8 cellular contexts compared by ENCODE assay signal in the genomic region with DNA sequence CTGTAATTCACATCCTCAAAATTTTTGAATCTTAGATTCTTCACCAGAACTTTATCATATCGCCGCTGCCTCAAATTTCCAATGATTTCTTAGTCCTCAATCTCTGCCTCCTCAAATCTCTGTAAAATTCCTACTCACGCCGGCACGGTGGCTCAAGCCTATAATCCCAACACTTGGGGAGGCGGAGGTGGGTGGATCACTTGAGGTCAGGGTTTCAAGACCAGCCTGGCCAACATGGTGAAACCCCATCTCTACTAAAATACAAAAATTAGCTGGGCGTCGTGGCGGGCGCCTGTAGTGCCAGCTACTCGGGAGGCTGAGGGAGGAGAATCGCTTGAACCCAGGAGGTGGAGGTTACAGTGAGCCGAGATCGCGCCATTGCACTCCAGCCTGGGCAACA. TPM values are rescaled to one million over a fixed set of nuclear protein-coding genes. Genes with fewer than 3 reads are reported as not detected.
DNase-seq lines count a peak whose midpoint lies in the region; ATAC-seq, FAIRE-seq and TF ChIP-seq lines count a peak whose summit lies in the region.
"Not testable (repeated sequence)": the region's sequence is repeated elsewhere in the genome, so short reads cannot be mapped to it uniquely, and the experiment has no call there.

No MANE protein-coding gene starts in this region.

- peaks cover 41% of the 10 kb centered on the region for H3K36me3 Mint-ChIP-seq in Calu3 (ENCODE audit: insufficient read depth, unreplicated experiment)
- H3K36me3 Mint-ChIP-seq in IgD-negative memory B cell; T-helper 17 cell (ENCODE audit: low read depth): not testable (repeated sequence)
- peaks cover 13% of the 10 kb centered on the region for H3K36me3 Mint-ChIP-seq in activated T-helper 2 cell treated with anti-CD3 and anti-CD28 coated beads, Interferon-gamma antibody, Interleukin-2, Interleukin-4, amounts not matched to agents 10 μg/mL and 5 μg/mL and 100 μg/mL, durations not matched to agents 14 hours and 24 hours and 36 hours (ENCODE audit: low read depth)

- not testable (repeated sequence) for TF ChIP-seq POLR2A in transverse colon (IDR thresholded peaks at IDR 0.05)

- dilution Hi-C loops in keratinocyte (cut with MboI; ENCODE audit: extremely low pct_ligation_motif_present, low sequenced_read_pairs): not testable (repeated sequence)

- H3K4me3 Mint-ChIP-seq in Calu3 (ENCODE audit: low read depth, unreplicated experiment): peak overlapping the region; percentile 87
- peak overlapping the region; percentile 30 to 95 (median 72) for H3K4me3 Mint-ChIP-seq in IgD-negative memory B cell
- H3K4me3 Mint-ChIP-seq in T-helper 17 cell: peak overlapping the region; percentile 95
- peak overlapping the region; percentile 74 for H3K4me3 Mint-ChIP-seq in activated T-helper 2 cell treated with anti-CD3 and anti-CD28 coated beads, Interferon-gamma antibody, Interleukin-2, Interleukin-4, amounts not matched to agents 10 μg/mL and 5 μg/mL and 100 μg/mL, durations not matched to agents 14 hours and 24 hours and 36 hours (ENCODE audit: low read depth)

- H3K9me3 ChIP-seq in T-helper 17 cell (ENCODE audit: control insufficient read depth, low read length, poor library complexity, severe bottlenecking); keratinocyte (ENCODE audit: control insufficient read depth, low read depth, low read length); osteoblast (ENCODE audit: low read depth, low read length); transverse colon: not testable (repeated sequence)

- DNase-seq in Calu3; T-helper 17 cell; activated T-helper 2 cell treated with anti-CD3 and anti-CD28 coated beads, Interferon-gamma antibody, Interleukin-2, Interleukin-4, amounts not matched to agents 10 μg/mL and 5 μg/mL and 100 μg/mL, durations not matched to agents 14 hours and 24 hours and 36 hours (ENCODE audit: low spot score); dorsolateral prefrontal cortex; keratinocyte (ENCODE audit: low read depth, low spot score); osteoblast (ENCODE audit: insufficient read length, low spot score, missing footprints); transverse colon: not testable (repeated sequence)

- H3K27me3 Mint-ChIP-seq in Calu3 (ENCODE audit: unreplicated experiment); IgD-negative memory B cell; T-helper 17 cell; activated T-helper 2 cell treated with anti-CD3 and anti-CD28 coated beads, Interferon-gamma antibody, Interleukin-2, Interleukin-4, amounts not matched to agents 10 μg/mL and 5 μg/mL and 100 μg/mL, durations not matched to agents 14 hours and 24 hours and 36 hours (ENCODE audit: low read depth): not testable (repeated sequence)

- CTCF ChIA-PET in Calu3 (lab: Charles Lee): interaction anchor here (0.6 to 1.4 kb wide), 2 partner anchors 54 to 650 kb away, joined by 4 to 6 read pairs; partner anchors contain the start of gene NFE2L1

- H3K27me3 ChIP-seq in dorsolateral prefrontal cortex; keratinocyte (ENCODE audit: control insufficient read depth, extremely low read depth, insufficient read depth, low read length); osteoblast (ENCODE audit: insufficient read depth, low read length); transverse colon: not testable (repeated sequence)

- intact Hi-C loops in Calu3 (cut with micrococcal nuclease; ENCODE audit: unreplicated experiment); activated T-helper 2 cell treated with anti-CD3 and anti-CD28 coated beads, Interferon-gamma antibody, Interleukin-2, Interleukin-4, amounts not matched to agents 10 μg/mL and 5 μg/mL and 100 μg/mL, durations not matched to agents 14 hours and 24 hours and 36 hours (cut with micrococcal nuclease); dorsolateral prefrontal cortex (cut with DNase I); transverse colon (cut with DNase I; ENCODE audit: low total_unique reads): not testable (repeated sequence)

- H3K36me3 ChIP-seq in keratinocyte (ENCODE audit: control insufficient read depth in 2 of 2, extremely low read depth in 1 of 2, insufficient read depth in 2 of 2, low read length in 2 of 2); osteoblast (ENCODE audit: insufficient read depth, low read length); transverse colon: not testable (repeated sequence)

- H3K4me2 ChIP-seq in keratinocyte (ENCODE audit: control insufficient read depth, extremely low read depth, insufficient read depth, low read depth, low read length) (peak overlapping the region; percentile 67), osteoblast (ENCODE audit: insufficient read depth, low read length) (peak overlapping the region; percentile 89)

- H3K27ac ChIP-seq in dorsolateral prefrontal cortex (peak overlapping the region in 29 of 59 donors; percentile 14 to 98 (median 93)), transverse colon (peak overlapping the region in 3 of 4 donors; percentile 92 to 98 (median 98))
- not testable (repeated sequence) for H3K27ac ChIP-seq in keratinocyte (ENCODE audit: control insufficient read depth, insufficient read depth, low read length); osteoblast (ENCODE audit: low read depth, low read length)

- H4K20me1 ChIP-seq in keratinocyte (ENCODE audit: control insufficient read depth, extremely low read depth, insufficient read depth, low read length); osteoblast (ENCODE audit: insufficient read depth, low read length): not testable (repeated sequence)

- TF ChIP-seq CTCF in Calu3 (IDR thresholded peaks at IDR 0.05; ENCODE audit: unreplicated experiment); dorsolateral prefrontal cortex (IDR thresholded peaks at IDR 0.05 in 54 of 56, conservative IDR thresholded peaks at IDR 0.05 in 2 of 56; ENCODE audit: low read depth in 1 of 56, partially characterized antibody in 56 of 56); keratinocyte (optimal IDR thresholded peaks at IDR 0.05 in 1 of 3, IDR thresholded peaks at IDR 0.05 in 1 of 3, conservative IDR thresholded peaks at IDR 0.05 in 1 of 3; ENCODE audit: extremely low read depth in 1 of 3, insufficient read depth in 2 of 3, low read length in 3 of 3); osteoblast (IDR thresholded peaks at IDR 0.05; ENCODE audit: extremely low read depth, low read depth, low read length); transverse colon (IDR thresholded peaks at IDR 0.05): not testable (repeated sequence)

- H3K9me3 Mint-ChIP-seq in Calu3 (ENCODE audit: low read depth, unreplicated experiment); IgD-negative memory B cell; activated T-helper 2 cell treated with anti-CD3 and anti-CD28 coated beads, Interferon-gamma antibody, Interleukin-2, Interleukin-4, amounts not matched to agents 10 μg/mL and 5 μg/mL and 100 μg/mL, durations not matched to agents 14 hours and 24 hours and 36 hours: not testable (repeated sequence)

- not testable (repeated sequence) for TF ChIP-seq EP300 in transverse colon (IDR thresholded peaks at IDR 0.05; ENCODE audit: low read depth)

- H3K4me1 ChIP-seq in keratinocyte (ENCODE audit: control insufficient read depth, extremely low read depth, insufficient read depth, low read length); osteoblast (ENCODE audit: insufficient read depth, low read length): not testable (repeated sequence)
- H3K4me1 ChIP-seq in transverse colon: peaks cover 0 to 32% (median 14%) of the 10 kb centered on the region in 4 donors

- H3K79me2 ChIP-seq in keratinocyte (ENCODE audit: control insufficient read depth, insufficient read depth, low read length) (peaks cover 40% of the 10 kb centered on the region), osteoblast (ENCODE audit: insufficient read depth, low read length) (peaks cover 39% of the 10 kb centered on the region)

- H3K4me1 Mint-ChIP-seq in Calu3 (ENCODE audit: low read depth, unreplicated experiment) (peaks cover 36% of the 10 kb centered on the region), IgD-negative memory B cell (peaks cover 16 to 34% (median 30%) of the 10 kb centered on the region in 3 donors), T-helper 17 cell (peaks cover 22% of the 10 kb centered on the region)
- H3K4me1 Mint-ChIP-seq in activated T-helper 2 cell treated with anti-CD3 and anti-CD28 coated beads, Interferon-gamma antibody, Interleukin-2, Interleukin-4, amounts not matched to agents 10 μg/mL and 5 μg/mL and 100 μg/mL, durations not matched to agents 14 hours and 24 hours and 36 hours (ENCODE audit: low read depth): peaks cover 39% of the 10 kb centered on the region

- H3K4me3 ChIP-seq in dorsolateral prefrontal cortex (peak overlapping the region in 48 of 59 donors; percentile 79 to 100 (median 96)), keratinocyte (ENCODE audit: control insufficient read depth in 2 of 3, extremely low read depth in 1 of 3, insufficient read depth in 2 of 3, low read depth in 1 of 3, low read length in 3 of 3) (peak overlapping the region in 2 of 3 experiments; percentile 88 to 97), transverse colon (peak overlapping the region in 2 of 4 donors; percentile 87 to 98)
- not testable (repeated sequence) for H3K4me3 ChIP-seq in osteoblast (ENCODE audit: insufficient read depth, low read length)

- not testable (repeated sequence) for FAIRE-seq in keratinocyte (lab: Jason Lieb, UNC)

- not testable (repeated sequence) for ATAC-seq in T-helper 17 cell

- WGBS in transverse colon (ENCODE audit: low coverage in 1 of 2), 2 donors: 81 to 88% methylated on average over 3 to 15 of the region's 15 CpGs

- in situ Hi-C loops in transverse colon (cut with MboI; ENCODE audit: low pct_ligation_motif_present in 1 of 4, low pct_unique_long_range_greater_than_20kb in 1 of 4, low sequenced_read_pairs in 3 of 4): not testable (repeated sequence)

- BruUV-seq in Calu3 (replicated peaks; lab: Mats Ljungman, UMichigan): not testable (repeated sequence)

- not testable (repeated sequence) for H3K9ac ChIP-seq in keratinocyte (ENCODE audit: control insufficient read depth, extremely low read depth, insufficient read depth, low read length)

- H3K27ac Mint-ChIP-seq in Calu3 (ENCODE audit: unreplicated experiment): not testable (repeated sequence)
- H3K27ac Mint-ChIP-seq in IgD-negative memory B cell (peak overlapping the region; percentile 88 to 95 (median 89)), T-helper 17 cell (peak overlapping the region; percentile 56)
- H3K27ac Mint-ChIP-seq in activated T-helper 2 cell treated with anti-CD3 and anti-CD28 coated beads, Interferon-gamma antibody, Interleukin-2, Interleukin-4, amounts not matched to agents 10 μg/mL and 5 μg/mL and 100 μg/mL, durations not matched to agents 14 hours and 24 hours and 36 hours: peak overlapping the region; percentile 72

- not testable (repeated sequence) for H2AFZ ChIP-seq in keratinocyte (ENCODE audit: control insufficient read depth, low read length)
- H2AFZ ChIP-seq in osteoblast (ENCODE audit: low read length): peak overlapping the region; percentile 6

- H3K9me1 ChIP-seq in keratinocyte (ENCODE audit: control insufficient read depth, extremely low read depth, insufficient read depth, low read length): not testable (repeated sequence)

RNA-seq across cellular contexts. Expression of gene CBX1, which starts 0.8 kb away (rescaled TPM):
- total RNA-seq in Calu3 (2022) (111 and 126 TPM in 2 replicates), T-helper 17 cell (10 to 100 TPM; 12.7 to 16.9 TPM), dorsolateral prefrontal cortex (10 to 100 TPM; 57.5 to 92.2 (median 74.2) TPM), osteoblast (29.5 and 30.0 TPM in 2 replicates), transverse colon (10 to 100 TPM in 2 of 4 donors, 1 to 10 TPM in 2; 3.7 to 28.3 (median 12.8) TPM)
- polyA plus RNA-seq in IgD-negative memory B cell (19.8 TPM), keratinocyte (20.7 to 49.4 TPM (median 42.3 TPM) in 3 replicates)
- 64.5 TPM in 2 replicates for total RNA-seq in activated T-helper 2 cell treated with anti-CD3 and anti-CD28 coated beads, Interferon-gamma antibody, Interleukin-2, Interleukin-4, amounts not matched to agents 10 μg/mL and 5 μg/mL and 100 μg/mL, durations not matched to agents 14 hours and 24 hours and 36 hours
- polyA plus RNA-seq in keratinocyte (2011; ENCODE audit: low read depth): 23.4 TPM
- 40.7 and 53.0 TPM in 2 replicates for polyA plus RNA-seq in keratinocyte (2011; cell fraction: cytosol; rRNA removed)
- 25.2 and 26.8 TPM in 2 replicates for polyA plus RNA-seq in keratinocyte (2011; cell fraction: nucleus; rRNA removed)
- 44.3 and 74.9 TPM in 2 replicates for polyA plus RNA-seq in keratinocyte (2012; ENCODE audit: low replicate concordance)
- polyA minus RNA-seq in keratinocyte: 5.7 to 20.2 TPM (median 7.7 TPM) in 3 replicates
- 20.0 TPM for polyA minus RNA-seq in keratinocyte (2011; cell fraction: cytosol; rRNA and poly(A)+ RNA removed)
- polyA minus RNA-seq in keratinocyte (2011; cell fraction: nucleus; rRNA and poly(A)+ RNA removed): 7.0 and 9.9 TPM in 2 replicates

RNA-seq across cellular contexts. Expression of gene SNX11, which starts 5.5 kb away (rescaled TPM):
- 29.4 and 37.1 TPM in 2 replicates for total RNA-seq in Calu3 (2022)
- polyA plus RNA-seq in IgD-negative memory B cell: 33.3 TPM
- total RNA-seq in T-helper 17 cell: 10 to 100 TPM; 12.8 to 13.2 TPM
- 28.4 and 29.8 TPM in 2 replicates for total RNA-seq in activated T-helper 2 cell treated with anti-CD3 and anti-CD28 coated beads, Interferon-gamma antibody, Interleukin-2, Interleukin-4, amounts not matched to agents 10 μg/mL and 5 μg/mL and 100 μg/mL, durations not matched to agents 14 hours and 24 hours and 36 hours
- 10 to 100 TPM; 16.4 to 41.4 (median 27.4) TPM for total RNA-seq in dorsolateral prefrontal cortex
- polyA plus RNA-seq in keratinocyte: 20.8 to 23.9 TPM (median 21.0 TPM) in 3 replicates
- 3.6 TPM for polyA plus RNA-seq in keratinocyte (2011; ENCODE audit: low read depth)
- polyA plus RNA-seq in keratinocyte (2011; cell fraction: cytosol; rRNA removed): 16.1 and 19.0 TPM in 2 replicates
- 20.9 and 21.5 TPM in 2 replicates for polyA plus RNA-seq in keratinocyte (2011; cell fraction: nucleus; rRNA removed)
- 16.2 and 19.5 TPM in 2 replicates for polyA plus RNA-seq in keratinocyte (2012; ENCODE audit: low replicate concordance)
- 14.6 to 23.8 TPM (median 16.5 TPM) in 3 replicates for polyA minus RNA-seq in keratinocyte
- 12.7 TPM for polyA minus RNA-seq in keratinocyte (2011; cell fraction: cytosol; rRNA and poly(A)+ RNA removed)
- 8.5 and 13.4 TPM in 2 replicates for polyA minus RNA-seq in keratinocyte (2011; cell fraction: nucleus; rRNA and poly(A)+ RNA removed)
- 13.6 and 20.6 TPM in 2 replicates for total RNA-seq in osteoblast
- total RNA-seq in transverse colon: 10 to 100 TPM in 3 of 4 donors, 1 to 10 TPM in 1; 2.0 to 24.3 (median 14.1) TPM

RNA-seq across cellular contexts. Expression of gene NFE2L1, which starts 53.9 kb away (rescaled TPM):
- total RNA-seq in Calu3 (2022) (216 and 247 TPM in 2 replicates), T-helper 17 cell (10 to 100 TPM; 41.2 to 42.2 TPM), dorsolateral prefrontal cortex (100 to 1,000 TPM; 120 to 279 (median 205) TPM), osteoblast (144 and 165 TPM in 2 replicates), transverse colon (100 to 1,000 TPM; 173 to 242 (median 211) TPM)
- polyA plus RNA-seq in IgD-negative memory B cell (20.5 TPM), keratinocyte (169 to 284 TPM (median 208 TPM) in 3 replicates)
- 66.2 and 71.3 TPM in 2 replicates for total RNA-seq in activated T-helper 2 cell treated with anti-CD3 and anti-CD28 coated beads, Interferon-gamma antibody, Interleukin-2, Interleukin-4, amounts not matched to agents 10 μg/mL and 5 μg/mL and 100 μg/mL, durations not matched to agents 14 hours and 24 hours and 36 hours
- 179 TPM for polyA plus RNA-seq in keratinocyte (2011; ENCODE audit: low read depth)
- 112 TPM in 2 replicates for polyA plus RNA-seq in keratinocyte (2011; cell fraction: cytosol; rRNA removed)
- 514 and 591 TPM in 2 replicates for polyA plus RNA-seq in keratinocyte (2011; cell fraction: nucleus; rRNA removed)
- polyA plus RNA-seq in keratinocyte (2012; ENCODE audit: low replicate concordance): 152 and 178 TPM in 2 replicates
- polyA minus RNA-seq in keratinocyte: 167 to 352 TPM (median 217 TPM) in 3 replicates
- polyA minus RNA-seq in keratinocyte (2011; cell fraction: cytosol; rRNA and poly(A)+ RNA removed): 115 TPM
- 374 and 414 TPM in 2 replicates for polyA minus RNA-seq in keratinocyte (2011; cell fraction: nucleus; rRNA and poly(A)+ RNA removed)
